ENCODE assay signal across 1 cellular context in the genomic region with DNA sequence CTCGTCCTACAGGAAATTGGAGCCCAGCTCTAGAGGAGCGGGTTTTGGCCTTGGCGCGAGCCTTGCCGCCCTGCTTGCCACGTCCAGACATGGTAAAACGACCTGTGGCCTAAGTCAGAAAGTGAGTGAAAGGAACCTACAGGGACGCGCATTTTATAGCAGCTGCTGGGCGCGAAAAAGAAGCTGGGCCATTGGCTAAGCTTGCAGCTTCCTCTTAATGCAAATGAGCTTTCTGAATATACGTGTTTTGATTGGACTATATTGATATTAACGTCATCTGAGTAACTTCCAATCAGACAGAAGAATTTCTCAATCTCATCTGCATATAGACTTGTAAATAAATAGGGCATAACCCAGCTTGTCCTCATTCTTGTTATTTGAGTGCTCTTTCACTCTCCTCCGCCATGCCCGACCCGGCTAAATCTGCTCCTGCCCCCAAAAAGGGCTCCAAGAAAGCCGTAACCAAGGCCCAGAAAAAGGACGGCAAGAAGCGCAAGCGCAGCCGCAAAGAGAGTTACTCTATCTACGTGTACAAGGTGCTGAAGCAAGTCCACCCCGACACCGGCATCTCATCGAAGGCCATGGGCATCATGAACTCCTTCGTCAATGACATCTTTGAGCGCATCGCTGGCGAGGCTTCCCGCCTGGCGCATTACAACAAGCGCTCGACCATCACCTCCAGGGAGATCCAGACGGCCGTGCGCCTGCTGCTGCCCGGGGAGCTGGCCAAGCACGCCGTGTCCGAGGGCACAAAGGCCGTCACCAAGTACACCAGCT.
TF ChIP-seq lines count a peak whose summit lies in the region.

No MANE protein-coding gene starts in this region.

TF ChIP-seq in GM12878, 131 proteins besides CTCF, POLR2A, EP300 and RAD21 (continued from another document and continues in another):
- TF ChIP-seq REST (IDR thresholded peaks at IDR 0.05; ENCODE audit: low read depth, low read length) (0 out of 2 replicates have a peak, but pooled peaks have one; percentile 10), MLLT1 (IDR thresholded peaks at IDR 0.05) (no peak; the same call in none of the 2 replicates), NKRF (conservative IDR thresholded peaks at IDR 0.05) (peak; percentile 81), BHLHE40 (IDR thresholded peaks at IDR 0.05; ENCODE audit: borderline replicate concordance in 1 of 2, low read depth in 2 of 2, low read length in 1 of 2) (0 out of 4 replicates have a peak, but pooled peaks of 1 of the 2 experiments have one; percentile 26), KLF5 (IDR thresholded peaks at IDR 0.05; ENCODE audit: partially characterized antibody) (peak; percentile 81), SIX5 (IDR thresholded peaks at IDR 0.05; ENCODE audit: low read depth, low read length, severe bottlenecking) (no peak), PAX8 (IDR thresholded peaks at IDR 0.05) (no peak), DPF2 (IDR thresholded peaks at IDR 0.05) (peak; percentile 33; the same call in 1 of the 2 replicates), BRCA1 (IDR thresholded peaks at IDR 0.05; ENCODE audit: low read depth, low read length) (no peak), IKZF1 (conservative IDR thresholded peaks at IDR 0.05) (peak; percentile 57), CBX5 (IDR thresholded peaks at IDR 0.05; ENCODE audit: low read depth) (peak; percentile 82; the same call in 1 of the 2 replicates), PKNOX1 (IDR thresholded peaks at IDR 0.05) (peak; percentile 60), ZNF24 (IDR thresholded peaks at IDR 0.05) (no peak; the same call in 1 of the 2 replicates), ZBED1 (IDR thresholded peaks at IDR 0.05; ENCODE audit: borderline replicate concordance) (peak; percentile 98), NFYA (IDR thresholded peaks at IDR 0.05; ENCODE audit: borderline replicate concordance, low read depth, low read length) (peak; percentile 54), CHD4 (IDR thresholded peaks at IDR 0.05) (no peak), ESRRA (IDR thresholded peaks at IDR 0.05; ENCODE audit: low read length) (no peak), SREBF2 (IDR thresholded peaks at IDR 0.05; ENCODE audit: low read length) (no peak), GABPA (IDR thresholded peaks at IDR 0.05; ENCODE audit: low read depth) (no peak), EED (IDR thresholded peaks at IDR 0.05; ENCODE audit: low read depth) (no peak), MYB (IDR thresholded peaks at IDR 0.05; ENCODE audit: borderline replicate concordance, low read depth, low read length) (no peak), POLR2AphosphoS2 (IDR thresholded peaks at IDR 0.05; ENCODE audit: low read depth, low read length) (peak; percentile 99), ZNF207 (IDR thresholded peaks at IDR 0.05; ENCODE audit: borderline replicate concordance) (0 out of 2 replicates have a peak, but pooled peaks have one; percentile 6), POLR2AphosphoS5 (IDR thresholded peaks at IDR 0.05; ENCODE audit: low read length) (peak; percentile 99), ZNF274 (IDR thresholded peaks at IDR 0.05; ENCODE audit: insufficient read depth, insufficient read length) (no peak), RBBP5 (conservative IDR thresholded peaks at IDR 0.05) (no peak), FOXM1 (IDR thresholded peaks at IDR 0.05; ENCODE audit: low read depth, low read length) (peak; percentile 71), STAT3 (IDR thresholded peaks at IDR 0.05; ENCODE audit: low read depth, low read length) (no peak), TCF12 (IDR thresholded peaks at IDR 0.05; ENCODE audit: low read depth, low read length) (peak; percentile 81; the same call in 1 of the 2 replicates), SUPT20H (IDR thresholded peaks at IDR 0.05; ENCODE audit: borderline replicate concordance, control insufficient read depth, low read depth, low read length) (no peak), EZH2 (IDR thresholded peaks at IDR 0.05; ENCODE audit: borderline replicate concordance, control insufficient read depth, low read depth, low read length) (no peak), ATF3 (IDR thresholded peaks at IDR 0.05; ENCODE audit: borderline replicate concordance, extremely low read depth, low read depth, low read length) (no peak), ASH2L (IDR thresholded peaks at IDR 0.05; ENCODE audit: borderline replicate concordance, low read depth) (0 out of 2 replicates have a peak, but pooled peaks have one; percentile 42), PML (IDR thresholded peaks at IDR 0.05; ENCODE audit: low read length) (peak; percentile 98), JUND (IDR thresholded peaks at IDR 0.05; ENCODE audit: low read depth, low read length) (no peak), FOXK2 (IDR thresholded peaks at IDR 0.05) (no peak), RUNX3 (IDR thresholded peaks at IDR 0.05; ENCODE audit: low read length) (peak; percentile 53), ZZZ3 (IDR thresholded peaks at IDR 0.05; ENCODE audit: control insufficient read depth, insufficient read length, low read depth) (no peak), TARDBP (IDR thresholded peaks at IDR 0.05; ENCODE audit: borderline replicate concordance) (peak; percentile 59), PRDM15 (CRISPR knock-in tag; IDR thresholded peaks at IDR 0.05) (no peak)
- TF ChIP-seq, protein P1, sequence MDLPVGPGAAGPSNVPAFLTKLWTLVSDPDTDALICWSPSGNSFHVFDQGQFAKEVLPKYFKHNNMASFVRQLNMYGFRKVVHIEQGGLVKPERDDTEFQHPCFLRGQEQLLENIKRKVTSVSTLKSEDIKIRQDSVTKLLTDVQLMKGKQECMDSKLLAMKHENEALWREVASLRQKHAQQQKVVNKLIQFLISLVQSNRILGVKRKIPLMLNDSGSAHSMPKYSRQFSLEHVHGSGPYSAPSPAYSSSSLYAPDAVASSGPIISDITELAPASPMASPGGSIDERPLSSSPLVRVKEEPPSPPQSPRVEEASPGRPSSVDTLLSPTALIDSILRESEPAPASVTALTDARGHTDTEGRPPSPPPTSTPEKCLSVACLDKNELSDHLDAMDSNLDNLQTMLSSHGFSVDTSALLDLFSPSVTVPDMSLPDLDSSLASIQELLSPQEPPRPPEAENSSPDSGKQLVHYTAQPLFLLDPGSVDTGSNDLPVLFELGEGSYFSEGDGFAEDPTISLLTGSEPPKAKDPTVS (IDR thresholded peaks at IDR 0.05; ENCODE audit: low read depth, low read length): no peak
- TF ChIP-seq, protein P2, sequence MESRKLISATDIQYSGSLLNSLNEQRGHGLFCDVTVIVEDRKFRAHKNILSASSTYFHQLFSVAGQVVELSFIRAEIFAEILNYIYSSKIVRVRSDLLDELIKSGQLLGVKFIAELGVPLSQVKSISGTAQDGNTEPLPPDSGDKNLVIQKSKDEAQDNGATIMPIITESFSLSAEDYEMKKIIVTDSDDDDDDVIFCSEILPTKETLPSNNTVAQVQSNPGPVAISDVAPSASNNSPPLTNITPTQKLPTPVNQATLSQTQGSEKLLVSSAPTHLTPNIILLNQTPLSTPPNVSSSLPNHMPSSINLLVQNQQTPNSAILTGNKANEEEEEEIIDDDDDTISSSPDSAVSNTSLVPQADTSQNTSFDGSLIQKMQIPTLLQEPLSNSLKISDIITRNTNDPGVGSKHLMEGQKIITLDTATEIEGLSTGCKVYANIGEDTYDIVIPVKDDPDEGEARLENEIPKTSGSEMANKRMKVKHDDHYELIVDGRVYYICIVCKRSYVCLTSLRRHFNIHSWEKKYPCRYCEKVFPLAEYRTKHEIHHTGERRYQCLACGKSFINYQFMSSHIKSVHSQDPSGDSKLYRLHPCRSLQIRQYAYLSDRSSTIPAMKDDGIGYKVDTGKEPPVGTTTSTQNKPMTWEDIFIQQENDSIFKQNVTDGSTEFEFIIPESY (IDR thresholded peaks at IDR 0.05): no peak
- TF ChIP-seq, protein P3, sequence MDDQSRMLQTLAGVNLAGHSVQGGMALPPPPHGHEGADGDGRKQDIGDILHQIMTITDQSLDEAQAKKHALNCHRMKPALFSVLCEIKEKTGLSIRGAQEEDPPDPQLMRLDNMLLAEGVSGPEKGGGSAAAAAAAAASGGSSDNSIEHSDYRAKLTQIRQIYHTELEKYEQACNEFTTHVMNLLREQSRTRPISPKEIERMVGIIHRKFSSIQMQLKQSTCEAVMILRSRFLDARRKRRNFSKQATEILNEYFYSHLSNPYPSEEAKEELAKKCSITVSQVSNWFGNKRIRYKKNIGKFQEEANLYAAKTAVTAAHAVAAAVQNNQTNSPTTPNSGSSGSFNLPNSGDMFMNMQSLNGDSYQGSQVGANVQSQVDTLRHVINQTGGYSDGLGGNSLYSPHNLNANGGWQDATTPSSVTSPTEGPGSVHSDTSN (IDR thresholded peaks at IDR 0.05; ENCODE audit: insufficient replicate concordance, low read depth, low read length): peak; percentile 73
